Comparison of ENCODE assay signal across 8 cellular contexts in the genomic region with DNA sequence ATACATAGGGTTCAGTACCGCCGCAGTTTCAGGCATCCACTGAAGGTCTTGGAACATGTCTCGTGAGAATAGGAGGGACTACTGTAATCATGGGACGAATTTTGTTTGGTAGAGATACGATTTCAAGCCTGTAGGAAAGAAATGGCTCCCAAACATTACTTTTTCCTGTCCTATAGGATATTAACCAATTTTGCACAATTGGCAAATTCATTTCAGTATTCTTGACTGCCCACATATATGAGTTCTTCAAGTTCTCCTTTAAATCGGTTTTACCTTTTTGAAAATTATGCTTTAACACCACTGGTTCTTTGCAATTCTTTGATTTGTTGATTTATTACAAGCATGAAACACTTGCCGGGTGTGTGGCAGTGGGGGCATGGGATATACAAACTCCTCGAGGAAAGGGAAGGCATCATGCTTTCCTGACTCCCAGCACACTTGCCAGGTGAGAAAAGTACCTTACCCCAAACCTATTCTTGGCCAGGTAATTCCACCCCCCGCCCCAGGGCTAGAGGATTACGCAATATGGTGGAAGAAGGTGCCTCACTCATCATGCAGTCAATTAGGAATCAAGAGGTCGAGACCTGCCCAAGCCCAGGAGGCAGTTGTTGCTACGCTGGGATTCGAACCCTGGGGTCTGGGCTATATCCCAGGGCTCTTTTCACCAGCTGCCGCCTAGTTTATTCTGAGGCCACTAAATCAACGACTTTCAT. TPM values are rescaled to one million over a fixed set of nuclear protein-coding genes. Genes with fewer than 3 reads are reported as not detected.
A peak's percentile ranks its signal among the peaks of the same experiment; 100 is the strongest.
DNase-seq lines count a peak whose midpoint lies in the region; ATAC-seq and TF ChIP-seq lines count a peak whose summit lies in the region.

No MANE protein-coding gene starts in this region.

- DNase-seq in A673 (ENCODE audit: low spot score) (no peak), T-helper 17 cell (no peak), iPS DF 4.7 (ENCODE audit: extremely low read depth, low spot score) (peak; percentile 7), SW480 (ENCODE audit: low spot score) (no peak), epidermal melanocyte (ENCODE audit: insufficient read length, low spot score) (no peak)

- ATAC-seq in GM21447 (IDR thresholded peaks at IDR 0.05; ENCODE audit: unreplicated experiment) (peak; percentile 8), T-helper 17 cell (no peak), GM18520 (IDR thresholded peaks at IDR 0.05; ENCODE audit: unreplicated experiment) (no peak)

- H3K27me3 Mint-ChIP-seq in T-helper 17 cell, result peaks cover 19% of the 10 kb centered on the region
- peaks cover 3% of the 10 kb centered on the region for H3K27me3 Mint-ChIP-seq in stimulated activated naive CD8-positive, alpha-beta T cell treated with anti-CD3 and anti-CD28 coated beads, Interleukin-15, Interleukin-2, amounts not matched to agents 100 ng/mL and 50 ng/mL, for 24 hours

- H3K27me3 ChIP-seq in A673 (replicated peaks; ENCODE audit: insufficient read depth, low read depth, low read length, poor library complexity), result no peaks in the 10 kb centered on the region

- H3K4me3 ChIP-seq in A673 (ENCODE audit: low read depth, low read length, poor library complexity, severe bottlenecking), result peak overlapping the region; percentile 82

- BruUV-seq in A673 (replicated peaks; lab: Mats Ljungman, UMichigan), result no TSS peak

- H3K27ac Mint-ChIP-seq in T-helper 17 cell, result peak overlapping the region; percentile 92
- H3K27ac Mint-ChIP-seq in stimulated activated naive CD8-positive, alpha-beta T cell treated with anti-CD3 and anti-CD28 coated beads, Interleukin-15, Interleukin-2, amounts not matched to agents 100 ng/mL and 50 ng/mL, for 24 hours, result no peak overlapping the region

- CTCF ChIA-PET in A673 (lab: Charles Lee), result no interaction called here

- no peaks in the 10 kb centered on the region for H3K36me3 ChIP-seq in A673 (ENCODE audit: insufficient read depth, low read length, poor library complexity, severe bottlenecking)

- no peaks in the 10 kb centered on the region for H3K9me3 Mint-ChIP-seq in stimulated activated naive CD8-positive, alpha-beta T cell treated with anti-CD3 and anti-CD28 coated beads, Interleukin-15, Interleukin-2, amounts not matched to agents 100 ng/mL and 50 ng/mL, for 24 hours

- H3K27ac ChIP-seq in A673 (ENCODE audit: low read depth, low read length, poor library complexity, severe bottlenecking), result no peak overlapping the region

- peak overlapping the region; percentile 95 for H3K4me3 Mint-ChIP-seq in T-helper 17 cell
- H3K4me3 Mint-ChIP-seq in stimulated activated naive CD8-positive, alpha-beta T cell treated with anti-CD3 and anti-CD28 coated beads, Interleukin-15, Interleukin-2, amounts not matched to agents 100 ng/mL and 50 ng/mL, for 24 hours, result peak overlapping the region; percentile 91

- H3K4me1 Mint-ChIP-seq in T-helper 17 cell, result peaks cover 12% of the 10 kb centered on the region
- peaks cover 21% of the 10 kb centered on the region for H3K4me1 Mint-ChIP-seq in stimulated activated naive CD8-positive, alpha-beta T cell treated with anti-CD3 and anti-CD28 coated beads, Interleukin-15, Interleukin-2, amounts not matched to agents 100 ng/mL and 50 ng/mL, for 24 hours (ENCODE audit: low read depth)

- no peak for TF ChIP-seq CTCF in A673 (conservative IDR thresholded peaks at IDR 0.05; ENCODE audit: low read depth, low read length)

- POLR2A ChIA-PET in A673 (lab: Charles Lee; ENCODE audit: low non-redundant PET), result interaction anchor here (0.5 kb wide), 1 partner anchor 272 kb away, joined by 23 read pairs; no protein-coding TSS in a partner anchor

- no peaks in the 10 kb centered on the region for H3K4me1 ChIP-seq in A673 (ENCODE audit: insufficient read depth, low read length, poor library complexity, severe bottlenecking)

- intact Hi-C loops in A673 (cut with micrococcal nuclease; ENCODE audit: unreplicated experiment), result no loop called here

- H3K36me3 Mint-ChIP-seq in T-helper 17 cell (ENCODE audit: low read depth), result peaks cover 2% of the 10 kb centered on the region
- peaks cover 6% of the 10 kb centered on the region for H3K36me3 Mint-ChIP-seq in stimulated activated naive CD8-positive, alpha-beta T cell treated with anti-CD3 and anti-CD28 coated beads, Interleukin-15, Interleukin-2, amounts not matched to agents 100 ng/mL and 50 ng/mL, for 24 hours (ENCODE audit: low read depth)

- H3K9me3 ChIP-seq in A673 (ENCODE audit: low read depth, low read length, poor library complexity, severe bottlenecking), result no peaks in the 10 kb centered on the region
- H3K9me3 ChIP-seq in T-helper 17 cell (ENCODE audit: control insufficient read depth, low read length, poor library complexity, severe bottlenecking), result no peaks in the 10 kb centered on the region

RNA-seq across cellular contexts. Expression of a gene that starts 0.6 kb away (rescaled TPM):
- total RNA-seq in A673 (2021), result 21.6 TPM in 2 replicates
- 10 to 100 TPM; 17.8 to 19.3 TPM for total RNA-seq in T-helper 17 cell
